Comparison of ENCODE assay signal across 20 cellular contexts in the genomic region with DNA sequence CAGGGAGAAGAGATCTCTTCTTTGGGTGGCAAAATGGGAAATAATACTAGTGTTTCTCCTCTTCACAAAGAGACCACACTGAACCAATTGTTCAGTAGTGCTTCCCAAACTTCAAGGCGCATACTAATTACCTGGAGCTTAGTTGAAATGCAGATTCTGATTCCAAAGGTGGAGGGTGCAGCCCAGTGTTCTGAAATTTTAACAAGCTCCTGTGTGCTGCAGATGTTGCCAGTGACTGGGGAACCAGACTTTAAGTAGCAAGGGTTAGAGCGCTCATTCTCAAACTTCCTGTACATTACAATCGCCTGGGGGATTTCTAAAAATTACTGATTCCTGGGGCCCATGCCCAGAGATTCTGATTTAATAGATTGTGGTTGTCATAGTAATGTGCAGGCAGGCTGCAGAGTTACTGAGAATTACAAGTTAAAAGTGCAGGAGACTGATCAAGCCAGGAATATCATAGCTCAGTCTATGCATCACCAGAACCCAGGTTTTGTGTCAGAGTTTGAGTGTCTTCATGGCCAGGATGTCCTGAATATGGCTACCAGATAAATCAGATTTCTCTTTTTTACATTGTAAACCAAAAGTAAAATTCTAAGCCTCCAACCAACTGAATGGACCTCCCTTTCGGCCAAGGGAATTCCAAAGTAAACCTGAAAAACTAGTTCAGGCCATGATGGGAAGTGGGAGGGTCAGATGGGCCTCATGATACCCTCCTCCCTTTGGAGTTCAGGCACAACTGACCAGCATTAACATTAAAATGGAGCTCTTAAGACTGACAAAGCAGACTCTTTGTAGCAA.
A peak's percentile ranks its signal among the peaks of the same experiment; 100 is the strongest.
DNase-seq lines count a peak whose midpoint lies in the region; ATAC-seq, FAIRE-seq and TF ChIP-seq lines count a peak whose summit lies in the region.
"Had no signal": no experiment of that assay in that cellular context is flagged by ENCODE, and none has a peak within 500 bp of the region (broad histone marks: within the 10 kb centered on the region; RNA-seq: fewer than 3 reads in every experiment).

No MANE protein-coding gene starts in this region.

- H3K9me3 Mint-ChIP-seq in neural crest cell: peaks cover 11% of the 10 kb centered on the region
- H3K9me3 Mint-ChIP-seq: effector memory CD8-positive, alpha-beta T cell had no signal

- no peak overlapping the region for H3K4me3 Mint-ChIP-seq in neural crest cell
- H3K4me3 Mint-ChIP-seq: activated CD8-positive, alpha-beta memory T cell treated with anti-CD3 and anti-CD28 coated beads, Interleukin-2, amount 10 ng/mL, durations not matched to agents 7 days and 5 days; effector memory CD8-positive, alpha-beta T cell had no signal

- no peaks in the 10 kb centered on the region for H3F3A ChIP-seq in Loucy (ENCODE audit: low read depth)

- H3K9ac ChIP-seq in DND-41 (ENCODE audit: low read depth, low read length) (no peak overlapping the region), Loucy (ENCODE audit: low read depth, low read length, poor library complexity, severe bottlenecking) (peak overlapping the region; percentile 36), kidney (ENCODE audit: low read length in 2 of 2) (no peak overlapping the region)
- H3K9ac ChIP-seq: parathyroid adenoma had no signal

- ATAC-seq in DND-41 (ENCODE audit: insufficient read depth, low read depth) (peak; percentile 33; the same call in 1 of the 3 replicates), GM21447 (IDR thresholded peaks at IDR 0.05; ENCODE audit: unreplicated experiment) (no peak), upper lobe of left lung (ENCODE audit: low FRiP score in 2 of 2) (no peak)
- ATAC-seq: activated CD8-positive, alpha-beta memory T cell treated with anti-CD3 and anti-CD28 coated beads, Interleukin-2, amount 10 ng/mL, durations not matched to agents 7 days and 5 days; effector memory CD8-positive, alpha-beta T cell; heart left ventricle had no signal

- H3K4me1 ChIP-seq in DND-41 (ENCODE audit: insufficient read depth, low read length) (peaks cover 27% of the 10 kb centered on the region), Loucy (ENCODE audit: insufficient read depth, low read length, poor library complexity, severe bottlenecking) (peaks cover 26% of the 10 kb centered on the region), upper lobe of left lung (peaks cover 0 to 5% (median 1%) of the 10 kb centered on the region in 4 donors), kidney (ENCODE audit: control insufficient read depth in 1 of 2, insufficient read depth in 1 of 2, low read depth in 1 of 2, low read length in 2 of 2) (no peaks in the 10 kb centered on the region)
- H3K4me1 ChIP-seq: SJSA1 had no signal

- H4K20me1 ChIP-seq in DND-41 (ENCODE audit: insufficient read depth, low read length) (no peaks in the 10 kb centered on the region), Loucy (ENCODE audit: insufficient read depth, low read length, poor library complexity, severe bottlenecking) (no peaks in the 10 kb centered on the region)

- no peaks in the 10 kb centered on the region for H3K36me3 Mint-ChIP-seq in neural crest cell (ENCODE audit: low read depth)
- H3K36me3 Mint-ChIP-seq: activated CD8-positive, alpha-beta memory T cell treated with anti-CD3 and anti-CD28 coated beads, Interleukin-2, amount 10 ng/mL, durations not matched to agents 7 days and 5 days had no signal

- H2AFZ ChIP-seq in DND-41 (ENCODE audit: low read depth, low read length) (no peak overlapping the region; the same call in 1 of the 2 replicates), Loucy (ENCODE audit: low read length) (0 out of 2 replicates have a peak overlapping the region, but pooled peaks have one; percentile 70)
- H2AFZ ChIP-seq: parathyroid adenoma had no signal

- no peaks in the 10 kb centered on the region for H3K36me3 ChIP-seq in DND-41 (ENCODE audit: insufficient read depth, low read length)
- no peaks in the 10 kb centered on the region for H3K36me3 ChIP-seq in Loucy (ENCODE audit: insufficient read depth, low read length)
- no peaks in the 10 kb centered on the region for H3K36me3 ChIP-seq in upper lobe of left lung
- no peaks in the 10 kb centered on the region for H3K36me3 ChIP-seq in kidney (ENCODE audit: control insufficient read depth in 1 of 2, insufficient read depth in 2 of 2, low read length in 2 of 2)
- H3K36me3 ChIP-seq: heart left ventricle, left ventricle myocardium inferior, SJSA1 had no signal

- no peak for TF ChIP-seq CTCF in DND-41 (IDR thresholded peaks at IDR 0.05; ENCODE audit: borderline replicate concordance, extremely low read depth, low read length, poor library complexity, severe bottlenecking)
- TF ChIP-seq CTCF in Loucy (conservative IDR thresholded peaks at IDR 0.05; ENCODE audit: low read length): no peak
- TF ChIP-seq CTCF in neural crest cell (conservative IDR thresholded peaks at IDR 0.05): no peak
- no peak for TF ChIP-seq CTCF in upper lobe of left lung (IDR thresholded peaks at IDR 0.05)
- no peak for TF ChIP-seq CTCF in kidney (IDR thresholded peaks at IDR 0.05; ENCODE audit: borderline replicate concordance, extremely low read depth, insufficient read depth)

- WGBS in upper lobe of left lung, 2 donors: 76 to 77% methylated on average over 3 to 4 of the region's 4 CpGs

- DNase-seq in DND-41 (no peak), globus pallidus (ENCODE audit: low spot score) (peak; percentile 8), neural crest cell (ENCODE audit: low read depth, low spot score) (no peak), dedifferentiated amniotic fluid mesenchymal stem cell (ENCODE audit: extremely low spot score) (no peak), upper lobe of left lung (no peak), kidney (no peak)
- DNase-seq: activated CD8-positive, alpha-beta memory T cell treated with anti-CD3 and anti-CD28 coated beads, Interleukin-2, amount 10 ng/mL, durations not matched to agents 7 days and 5 days; cerebellar nuclear complex; effector memory CD8-positive, alpha-beta T cell; heart left ventricle; left ventricle myocardium inferior; NCI-H187 treated with DMSO at 0.1 percent for 48 hours; NCI-H446 treated with DMSO at 0.1 percent for 48 hours; stimulated activated CD4-positive, alpha-beta T cell treated with anti-CD3 and anti-CD28 coated beads, Interleukin-4, amount 100 ng/mL, for 1 hour; T1000 had no signal

- H3K27me3 ChIP-seq in DND-41 (ENCODE audit: insufficient read depth, low read length, poor library complexity) (no peaks in the 10 kb centered on the region), Loucy (ENCODE audit: insufficient read depth, low read length, poor library complexity, severe bottlenecking) (no peaks in the 10 kb centered on the region), upper lobe of left lung (no peaks in the 10 kb centered on the region)
- H3K27me3 ChIP-seq: SJSA1 had no signal

- H3K9me2 ChIP-seq in Loucy (replicated peaks; ENCODE audit: low read depth, low read length): no peaks in the 10 kb centered on the region

- peaks cover 47% of the 10 kb centered on the region for H3K4me1 Mint-ChIP-seq in neural crest cell
- H3K4me1 Mint-ChIP-seq: activated CD8-positive, alpha-beta memory T cell treated with anti-CD3 and anti-CD28 coated beads, Interleukin-2, amount 10 ng/mL, durations not matched to agents 7 days and 5 days had no signal

- no peaks in the 10 kb centered on the region for H3K79me2 ChIP-seq in DND-41 (ENCODE audit: insufficient read depth, low read length)
- H3K79me2 ChIP-seq in Loucy (ENCODE audit: insufficient read depth, low read length): no peaks in the 10 kb centered on the region
- H3K79me2 ChIP-seq: parathyroid adenoma had no signal

- H3K4me3 ChIP-seq in DND-41 (ENCODE audit: low read depth in 1 of 2, low read length in 2 of 2) (no peak overlapping the region), Loucy (ENCODE audit: low read length, poor library complexity, severe bottlenecking) (no peak overlapping the region), upper lobe of left lung (no peak overlapping the region), kidney (ENCODE audit: low read length in 2 of 2) (no peak overlapping the region)
- H3K4me3 ChIP-seq: heart left ventricle, left ventricle myocardium inferior, SJSA1 had no signal

- FAIRE-seq in kidney (lab: Jason Lieb, UNC): no peak
- FAIRE-seq: D721Med had no signal

- no peak for TF ChIP-seq POLR2A in upper lobe of left lung (IDR thresholded peaks at IDR 0.05)

- H3K9me3 ChIP-seq in DND-41 (ENCODE audit: insufficient read depth, low read length, severe bottlenecking): no peaks in the 10 kb centered on the region
- no peaks in the 10 kb centered on the region for H3K9me3 ChIP-seq in Loucy (ENCODE audit: insufficient read depth, low read depth, low read length)
- no peaks in the 10 kb centered on the region for H3K9me3 ChIP-seq in upper lobe of left lung
- H3K9me3 ChIP-seq in kidney (ENCODE audit: control insufficient read depth in 1 of 2, low read length in 2 of 2): no peaks in the 10 kb centered on the region
- H3K9me3 ChIP-seq: heart left ventricle, left ventricle myocardium inferior, SJSA1 had no signal

- intact Hi-C loops in kidney (cut with DNase I): no loop called here

- H3K27me3 Mint-ChIP-seq in neural crest cell (ENCODE audit: low read depth): no peaks in the 10 kb centered on the region
- H3K27me3 Mint-ChIP-seq: activated CD8-positive, alpha-beta memory T cell treated with anti-CD3 and anti-CD28 coated beads, Interleukin-2, amount 10 ng/mL, durations not matched to agents 7 days and 5 days; effector memory CD8-positive, alpha-beta T cell had no signal

- peak overlapping the region; percentile 85 for H3K27ac Mint-ChIP-seq in neural crest cell (ENCODE audit: unreplicated experiment)
- H3K27ac Mint-ChIP-seq: activated CD8-positive, alpha-beta memory T cell treated with anti-CD3 and anti-CD28 coated beads, Interleukin-2, amount 10 ng/mL, durations not matched to agents 7 days and 5 days; effector memory CD8-positive, alpha-beta T cell had no signal

- no peak overlapping the region for H3K4me2 ChIP-seq in DND-41 (ENCODE audit: insufficient read depth, low read length)
- H3K4me2 ChIP-seq in Loucy (ENCODE audit: low read depth, low read length, poor library complexity, severe bottlenecking): peak overlapping the region; percentile 51

- no peak overlapping the region for H3K27ac ChIP-seq in DND-41 (ENCODE audit: low read length)
- H3K27ac ChIP-seq in upper lobe of left lung: no peak overlapping the region
- H3K27ac ChIP-seq in kidney (ENCODE audit: low read depth in 2 of 2, low read length in 2 of 2): no peak overlapping the region
- H3K27ac ChIP-seq: heart left ventricle, left ventricle myocardium inferior, parathyroid adenoma, SJSA1 had no signal

- TF ChIP-seq EP300 in upper lobe of left lung (IDR thresholded peaks at IDR 0.05): no peak
